16 cellular contexts compared by ENCODE assay signal in genomic region chr4:77002721-77003120, GRCh38. TPM values are rescaled to one million over a fixed set of nuclear protein-coding genes. Genes with fewer than 3 reads are reported as not detected.
DNase-seq lines count a peak whose midpoint lies in the region; TF ChIP-seq lines count a peak whose summit lies in the region.
"Had no signal": no experiment of that assay in that cellular context is flagged by ENCODE, and none has a peak within 500 bp of the region (broad histone marks: within the 10 kb centered on the region; RNA-seq: fewer than 3 reads in every experiment).

No MANE protein-coding gene starts in this region.

- H3K36me3 ChIP-seq in mesendoderm (ENCODE audit: control insufficient read depth, insufficient read depth, low read length): peaks cover 10% of the 10 kb centered on the region
- peaks cover 16% of the 10 kb centered on the region for H3K36me3 ChIP-seq in smooth muscle cell (ENCODE audit: low read depth)
- H3K36me3 ChIP-seq in H7 (replicated peaks; ENCODE audit: control insufficient read depth, insufficient read depth, low read length): no peaks in the 10 kb centered on the region; the same call in 1 of the 2 replicates

- H3K36me3 Mint-ChIP-seq in chondrocyte (ENCODE audit: low read depth): peaks cover 53% of the 10 kb centered on the region

- DNase-seq in chondrocyte (ENCODE audit: low spot score) (no peak), mesendoderm (no peak), smooth muscle cell (lab: John Stamatoyannopoulos, UW; ENCODE audit: unreplicated experiment) (no peak), H7 (no peak)
- DNase-seq in activated CD8-positive, alpha-beta memory T cell treated with anti-CD3 and anti-CD28 coated beads, Interleukin-2, amount 50 U/mL, for 48 hours: no peak
- no peak for DNase-seq in activated naive CD4-positive, alpha-beta T cell (lab: John Stamatoyannopoulos, UW)
- DNase-seq: activated CD4-positive, alpha-beta T cell treated with anti-CD3 and anti-CD28 coated beads for 36 hours; activated naive CD4-positive, alpha-beta T cell treated with anti-CD3 and anti-CD28 coated beads, Interleukin-2, amount 50 U/mL, for 16 hours; central memory CD4-positive, alpha-beta T cell; foreskin keratinocyte; GDM1; NCI-H1436 treated with DMSO at 0.1 percent for 48 hours; stimulated activated CD4-positive, alpha-beta T cell treated with anti-CD3 and anti-CD28 coated beads, Interleukin-4, amount 100 ng/mL, for 24 hours; stimulated activated CD8-positive, alpha-beta memory T cell treated with anti-CD3 and anti-CD28 coated beads, Interleukin-4, amount 100 ng/mL, for 48 hours had no signal

- peak overlapping the region; percentile 23 for H3K4me3 Mint-ChIP-seq in chondrocyte (ENCODE audit: unreplicated experiment)
- H3K4me3 Mint-ChIP-seq: activated CD4-positive, alpha-beta T cell treated with anti-CD3 and anti-CD28 coated beads for 36 hours had no signal

- H3K23ac ChIP-seq in mesendoderm (ENCODE audit: low read length): peak overlapping the region; percentile 50

- peaks cover 7% of the 10 kb centered on the region for H3K79me1 ChIP-seq in mesendoderm (ENCODE audit: low read length)

- H4K20me1 ChIP-seq in smooth muscle cell (ENCODE audit: low read depth): no peaks in the 10 kb centered on the region

- no peak overlapping the region for H3K18ac ChIP-seq in mesendoderm (ENCODE audit: low read length)

- H4K8ac ChIP-seq in mesendoderm (ENCODE audit: low read depth, low read length): no peak overlapping the region

- no peak overlapping the region for H2AFZ ChIP-seq in smooth muscle cell (ENCODE audit: low read depth)

- H3K27me3 ChIP-seq in mesendoderm (ENCODE audit: insufficient read depth, low read length, poor library complexity) (no peaks in the 10 kb centered on the region), smooth muscle cell (ENCODE audit: low read depth) (no peaks in the 10 kb centered on the region), H7 (ENCODE audit: control insufficient read depth, insufficient read depth, low read length) (no peaks in the 10 kb centered on the region)
- H3K27me3 ChIP-seq: foreskin keratinocyte, SJSA1 had no signal

- no peak overlapping the region for H2BK5ac ChIP-seq in mesendoderm (ENCODE audit: low read length)

- H4K5ac ChIP-seq in mesendoderm (ENCODE audit: low read length): no peak overlapping the region

- H3K9me3 Mint-ChIP-seq in chondrocyte (ENCODE audit: low read depth): peaks cover 5% of the 10 kb centered on the region

- H3K27ac Mint-ChIP-seq in chondrocyte (ENCODE audit: unreplicated experiment): peak overlapping the region; percentile 93
- H3K27ac Mint-ChIP-seq: activated CD4-positive, alpha-beta T cell treated with anti-CD3 and anti-CD28 coated beads for 36 hours had no signal

- no peak for TF ChIP-seq CTCF in chondrocyte (IDR thresholded peaks at IDR 0.05)
- TF ChIP-seq CTCF in smooth muscle cell (IDR thresholded peaks at IDR 0.05; ENCODE audit: borderline replicate concordance, insufficient read depth, poor library complexity, severe bottlenecking): no peak

- H3F3A ChIP-seq in smooth muscle cell (ENCODE audit: low read depth): peaks cover 63% of the 10 kb centered on the region

- H3K4me3 ChIP-seq in mesendoderm (ENCODE audit: low read length) (no peak overlapping the region), smooth muscle cell (no peak overlapping the region), H7 (ENCODE audit: insufficient read depth, low read depth, low read length) (no peak overlapping the region)
- H3K4me3 ChIP-seq: SJSA1 had no signal

- H2BK15ac ChIP-seq in mesendoderm (replicated peaks; ENCODE audit: low read depth): no peak overlapping the region

- H3K4me2 ChIP-seq in mesendoderm (ENCODE audit: low read length) (no peak overlapping the region), smooth muscle cell (peak overlapping the region; percentile 65)

- H2AK5ac ChIP-seq in mesendoderm (ENCODE audit: low read length): no peak overlapping the region

- no peak overlapping the region for H3K4ac ChIP-seq in mesendoderm (ENCODE audit: low read depth, low read length)

- peaks cover 94% of the 10 kb centered on the region for H3K4me1 Mint-ChIP-seq in chondrocyte (ENCODE audit: low read depth)

- no peaks in the 10 kb centered on the region for H3K27me3 Mint-ChIP-seq in chondrocyte (ENCODE audit: low read depth)
- H3K27me3 Mint-ChIP-seq: activated CD4-positive, alpha-beta T cell treated with anti-CD3 and anti-CD28 coated beads for 36 hours had no signal

- H3K4me1 ChIP-seq in mesendoderm (ENCODE audit: control insufficient read depth, low read depth, low read length): peaks cover 3% of the 10 kb centered on the region
- peaks cover 37% of the 10 kb centered on the region for H3K4me1 ChIP-seq in smooth muscle cell (ENCODE audit: low read depth)

- no peak overlapping the region for H2BK120ac ChIP-seq in mesendoderm (ENCODE audit: low read depth, low read length)

- no peaks in the 10 kb centered on the region for H3K9me3 ChIP-seq in smooth muscle cell (replicated peaks; ENCODE audit: low read depth)
- H3K9me3 ChIP-seq: SJSA1 had no signal

- no peak overlapping the region for H3K9ac ChIP-seq in mesendoderm (ENCODE audit: low read length)
- H3K9ac ChIP-seq in smooth muscle cell (ENCODE audit: low read depth): peak overlapping the region; percentile 23

- H3K56ac ChIP-seq in mesendoderm (ENCODE audit: low read length): no peak overlapping the region

- H3K79me2 ChIP-seq in mesendoderm (ENCODE audit: control insufficient read depth, insufficient read depth, low read length): no peaks in the 10 kb centered on the region
- peaks cover 43% of the 10 kb centered on the region for H3K79me2 ChIP-seq in smooth muscle cell (ENCODE audit: low read depth)

- WGBS in mesendoderm (ENCODE audit: extremely low coverage, insufficient coverage, low lambda C conversion rate): no CpG with 5 or more reads among the region's 4 CpGs
- WGBS in smooth muscle cell (ENCODE audit: low lambda C conversion rate): 41% methylated on average over 4 of the region's 4 CpGs

- H3K27ac ChIP-seq in mesendoderm (ENCODE audit: low read depth, low read length) (no peak overlapping the region), smooth muscle cell (ENCODE audit: low read depth) (peak overlapping the region; percentile 84)
- H3K27ac ChIP-seq: foreskin keratinocyte had no signal

TF ChIP-seq in PFSK-1, 5 proteins besides CTCF, POLR2A, EP300 and RAD21:
- TF ChIP-seq TAF1 (IDR thresholded peaks at IDR 0.05; ENCODE audit: borderline replicate concordance, insufficient read depth, low read length) (no peak), SIN3A (IDR thresholded peaks at IDR 0.05; ENCODE audit: borderline replicate concordance, insufficient read depth, low read length) (peak; percentile 74; the same call in 1 of the 2 replicates)

RNA-seq across cellular contexts. Expression of gene SEPTIN11, which starts 53.2 kb away (rescaled TPM):
- polyA plus RNA-seq in PFSK-1 (2012; ENCODE audit: insufficient read length, low read depth): 60.3 TPM
- total RNA-seq in chondrocyte (643 to 720 TPM (median 718 TPM) in 3 replicates), smooth muscle cell (244 and 285 TPM in 2 replicates)
- polyA plus RNA-seq in mesendoderm (2013, experiment 1 of 2): 142 TPM
- 163 TPM for polyA plus RNA-seq in mesendoderm (2013, experiment 2 of 2)
- polyA plus RNA-seq in smooth muscle cell: 144 and 157 TPM in 2 replicates
- total RNA-seq in H7 (2014; rRNA removed; shearing (Covaris generic)): 63.1 and 64.7 TPM in 2 replicates
